In the genomic region with DNA sequence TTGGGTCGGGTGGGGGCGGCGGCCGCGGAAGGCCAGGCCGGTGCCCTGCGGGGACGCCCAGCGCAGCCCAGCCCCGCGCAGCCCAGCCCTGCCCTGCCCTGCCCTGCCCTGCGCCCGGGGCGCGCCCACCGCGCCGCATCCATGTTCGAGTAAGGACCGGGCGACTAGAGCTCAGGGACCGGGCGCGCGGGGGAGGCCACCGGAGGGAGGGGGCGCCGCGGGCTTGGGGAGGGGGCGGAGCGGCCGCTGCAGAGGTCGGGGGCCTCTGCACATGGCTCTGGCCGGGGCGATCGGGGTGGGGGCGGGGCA, we compare ENCODE assay signal across 8 cellular contexts. TPM values are rescaled to one million over a fixed set of nuclear protein-coding genes. Genes with fewer than 3 reads are reported as not detected.
DNase-seq lines count a peak whose midpoint lies in the region; ATAC-seq and TF ChIP-seq lines count a peak whose summit lies in the region.

No MANE protein-coding gene starts in this region.

- no peak for TF ChIP-seq EP300 in transverse colon (IDR thresholded peaks at IDR 0.05; ENCODE audit: low read depth)

- DNase-seq in activated CD8-positive, alpha-beta memory T cell treated with anti-CD3 and anti-CD28 coated beads, Interleukin-2, amount 10 ng/mL, durations not matched to agents 7 days and 5 days: no peak
- no peak for DNase-seq in activated CD8-positive, alpha-beta memory T cell treated with anti-CD3 and anti-CD28 coated beads, Interleukin-2, amount 50 U/mL, for 4 hours
- DNase-seq in right lobe of liver: no peak
- no peak for DNase-seq in transverse colon
- DNase-seq in SKM-1 treated with dmso at 0.1 percent for 144 hours (lab: John Stamatoyannopoulos, UW; ENCODE audit: unreplicated experiment): no peak
- DNase-seq in 8988T: no peak
- DNase-seq in posterior vena cava (ENCODE audit: low spot score): no peak

- no peaks in the 10 kb centered on the region for H3K9me3 Mint-ChIP-seq in activated CD8-positive, alpha-beta memory T cell treated with anti-CD3 and anti-CD28 coated beads, Interleukin-2, amount 10 ng/mL, durations not matched to agents 7 days and 5 days (ENCODE audit: low read depth)

- peak overlapping the region; percentile 62 for H3K27ac ChIP-seq in angular gyrus (ENCODE audit: low read depth, low read length)
- H3K27ac ChIP-seq in right lobe of liver: peak overlapping the region; percentile 96 to 98 (median 97)
- H3K27ac ChIP-seq in transverse colon: peak overlapping the region; percentile 95 to 98 (median 97)

- no peaks in the 10 kb centered on the region for H3K9me3 ChIP-seq in right lobe of liver
- no peaks in the 10 kb centered on the region for H3K9me3 ChIP-seq in transverse colon

- intact Hi-C loops in right lobe of liver (cut with DNase I): no loop called here
- intact Hi-C loops in transverse colon (cut with DNase I; ENCODE audit: low total_unique reads): no loop called here
- intact Hi-C loops in posterior vena cava (cut with DNase I): no loop called here

- ATAC-seq in activated CD8-positive, alpha-beta memory T cell treated with anti-CD3 and anti-CD28 coated beads, Interleukin-2, amount 10 ng/mL, durations not matched to agents 7 days and 5 days: no peak
- no peak for ATAC-seq in right lobe of liver

- H3K36me3 ChIP-seq in right lobe of liver: no peaks in the 10 kb centered on the region
- no peaks in the 10 kb centered on the region for H3K36me3 ChIP-seq in transverse colon

- no peaks in the 10 kb centered on the region for H3K27me3 Mint-ChIP-seq in activated CD8-positive, alpha-beta memory T cell treated with anti-CD3 and anti-CD28 coated beads, Interleukin-2, amount 10 ng/mL, durations not matched to agents 7 days and 5 days

- TF ChIP-seq CTCF in right lobe of liver (IDR thresholded peaks at IDR 0.05) (no peak), transverse colon (IDR thresholded peaks at IDR 0.05) (no peak)

- 0% methylated on average over 1 of the region's 37 CpGs for WGBS in right lobe of liver (ENCODE audit: insufficient coverage, low coverage, low lambda C conversion rate, missing lambda C conversion rate)
- no CpG with 5 or more reads among the region's 37 CpGs for WGBS in transverse colon (ENCODE audit: low coverage in 1 of 2), 2 donors

- peaks cover 21% of the 10 kb centered on the region for H3K36me3 Mint-ChIP-seq in activated CD8-positive, alpha-beta memory T cell treated with anti-CD3 and anti-CD28 coated beads, Interleukin-2, amount 10 ng/mL, durations not matched to agents 7 days and 5 days

- TF ChIP-seq POLR2A in right lobe of liver (IDR thresholded peaks at IDR 0.05) (peak; percentile 56), transverse colon (IDR thresholded peaks at IDR 0.05) (no peak)

- H3K27me3 ChIP-seq in right lobe of liver: no peaks in the 10 kb centered on the region
- H3K27me3 ChIP-seq in transverse colon: no peaks in the 10 kb centered on the region

- peak overlapping the region; percentile 59 to 69 (median 63) for H3K4me3 ChIP-seq in right lobe of liver
- peak overlapping the region; percentile 60 to 95 (median 80) for H3K4me3 ChIP-seq in transverse colon

- peaks cover 71% of the 10 kb centered on the region for H3K4me1 Mint-ChIP-seq in activated CD8-positive, alpha-beta memory T cell treated with anti-CD3 and anti-CD28 coated beads, Interleukin-2, amount 10 ng/mL, durations not matched to agents 7 days and 5 days

- H3K4me3 Mint-ChIP-seq in activated CD8-positive, alpha-beta memory T cell treated with anti-CD3 and anti-CD28 coated beads, Interleukin-2, amount 10 ng/mL, durations not matched to agents 7 days and 5 days: peak overlapping the region; percentile 76

- in situ Hi-C loops in transverse colon (cut with MboI; ENCODE audit: low pct_ligation_motif_present in 1 of 4, low pct_unique_long_range_greater_than_20kb in 1 of 4, low sequenced_read_pairs in 3 of 4): no loop called here

- CTCF ChIA-PET in activated CD8-positive, alpha-beta memory T cell treated with anti-CD3 and anti-CD28 coated beads, Interleukin-2, amount 10 ng/mL, durations not matched to agents 7 days and 5 days (lab: Charles Lee): interaction anchor here (1.1 to 4.4 kb wide), 4 partner anchors 10 to 28 kb away, joined by 3 to 38 read pairs (median 12); no protein-coding TSS in a partner anchor

- H3K27ac Mint-ChIP-seq in activated CD8-positive, alpha-beta memory T cell treated with anti-CD3 and anti-CD28 coated beads, Interleukin-2, amount 10 ng/mL, durations not matched to agents 7 days and 5 days: no peak overlapping the region

- peaks cover 0 to 27% (median 4%) of the 10 kb centered on the region in 4 donors for H3K4me1 ChIP-seq in right lobe of liver
- peaks cover 12 to 83% (median 52%) of the 10 kb centered on the region in 4 donors for H3K4me1 ChIP-seq in transverse colon

RNA-seq across cellular contexts. Expression of a gene that starts 0.2 kb away (rescaled TPM):
- total RNA-seq in activated CD8-positive, alpha-beta memory T cell treated with anti-CD3 and anti-CD28 coated beads, Interleukin-2, amount 10 ng/mL, durations not matched to agents 7 days and 5 days: 100 to 1,000 TPM; 109 to 127 TPM
- total RNA-seq in right lobe of liver (10 to 100 TPM; 10.4 to 34.8 (median 15.4) TPM), transverse colon (10 to 100 TPM; 14.2 to 32.1 (median 21.6) TPM), posterior vena cava (10 to 100 TPM; 83.0 to 87.0 TPM)

RNA-seq across cellular contexts. Expression of a gene that starts 30.0 kb away (rescaled TPM):
- total RNA-seq in activated CD8-positive, alpha-beta memory T cell treated with anti-CD3 and anti-CD28 coated beads, Interleukin-2, amount 10 ng/mL, durations not matched to agents 7 days and 5 days: under 1 TPM; 0.26 to 0.37 TPM
- total RNA-seq in right lobe of liver (1 to 10 TPM; 2.6 to 4.9 (median 3.6) TPM), transverse colon (10 to 100 TPM in 1 of 4 donors, 1 to 10 TPM in 2, under 1 TPM in 1; 0.60 to 14.2 (median 3.2) TPM), posterior vena cava (10 to 100 TPM; 30.8 to 42.4 TPM)

RNA-seq across cellular contexts. Expression of a gene that starts 36.3 kb away (rescaled TPM):
- 10 to 100 TPM; 13.5 to 15.3 TPM for total RNA-seq in activated CD8-positive, alpha-beta memory T cell treated with anti-CD3 and anti-CD28 coated beads, Interleukin-2, amount 10 ng/mL, durations not matched to agents 7 days and 5 days
- total RNA-seq in right lobe of liver: 1 to 10 TPM; 2.6 to 3.8 (median 3.2) TPM
- total RNA-seq in transverse colon: 1 to 10 TPM; 3.4 to 8.4 (median 6.5) TPM
- total RNA-seq in posterior vena cava: 1 to 10 TPM; 4.9 to 6.2 TPM

RNA-seq across cellular contexts. Expression of a gene that starts 41.2 kb away (rescaled TPM):
- not detected for total RNA-seq in activated CD8-positive, alpha-beta memory T cell treated with anti-CD3 and anti-CD28 coated beads, Interleukin-2, amount 10 ng/mL, durations not matched to agents 7 days and 5 days
- total RNA-seq in right lobe of liver: 100 to 1,000 TPM; 285 to 486 (median 374) TPM
- total RNA-seq in transverse colon: under 1 TPM in 2 of 4 donors, not detected in 2; 0.32 to 0.68 TPM
- 1 to 10 TPM in 1 of 2 donors, under 1 TPM in 1; 1.00 to 1.7 TPM for total RNA-seq in posterior vena cava
